8 cellular contexts compared by ENCODE assay signal in genomic region chr18:24138884-24139616, GRCh38. TPM values are rescaled to one million over a fixed set of nuclear protein-coding genes. Genes with fewer than 3 reads are reported as not detected.
DNase-seq lines count a peak whose midpoint lies in the region; ATAC-seq and TF ChIP-seq lines count a peak whose summit lies in the region.

CABYR (plus strand) TSS chr18:24139062; CDS start chr18:24143115, 4,053 bp downstream.

- 2 to 5% (median 3%) methylated on average over 21 to 59 of the region's 59 CpGs for WGBS in adrenal gland, 4 donors
- 6% methylated on average over 59 of the region's 59 CpGs for WGBS in thymus

- no peaks in the 10 kb centered on the region for H3K79me2 ChIP-seq in parathyroid adenoma

- H3K9ac ChIP-seq in parathyroid adenoma = no peak within 1 kb of the TSS

- H3K27ac ChIP-seq in adrenal gland = peak within 1 kb of the TSS in 4 of 5 donors; percentile 7 to 88 (median 68)
- no peak within 1 kb of the TSS for H3K27ac ChIP-seq in parathyroid adenoma
- H3K27ac ChIP-seq in thymus (ENCODE audit: low read depth) = peak within 1 kb of the TSS; percentile 42

- TF ChIP-seq CTCF in adrenal gland (IDR thresholded peaks at IDR 0.05) (no peak), parathyroid adenoma (IDR thresholded peaks at IDR 0.05) (no peak)

- H3K4me2 ChIP-seq in parathyroid adenoma (ENCODE audit: low read length) = peak within 1 kb of the TSS; percentile 73

- ATAC-seq in GM19463 (IDR thresholded peaks at IDR 0.05; ENCODE audit: unreplicated experiment) (peak; percentile 98), SK-N-SH treated with all-trans-retinoic acid at 6 μM for 48 hours (peak; percentile 94)

- no peaks in the 10 kb centered on the region for H3K9me3 ChIP-seq in adrenal gland (replicated peaks in 1 of 3)
- no peaks in the 10 kb centered on the region for H3K9me3 ChIP-seq in parathyroid adenoma (ENCODE audit: control insufficient read depth, low read length)
- no peaks in the 10 kb centered on the region for H3K9me3 ChIP-seq in thymus (ENCODE audit: control insufficient read depth)

- H3K27me3 ChIP-seq in adrenal gland (no peaks in the 10 kb centered on the region), parathyroid adenoma (ENCODE audit: control insufficient read depth, insufficient read depth, low read length) (no peaks in the 10 kb centered on the region), thymus (ENCODE audit: control insufficient read depth, insufficient read depth) (no peaks in the 10 kb centered on the region)

- TF ChIP-seq POLR2A in adrenal gland (IDR thresholded peaks at IDR 0.05) = peak; percentile 79 to 87

- H3K36me3 ChIP-seq in adrenal gland (replicated peaks in 1 of 2) (no peaks in the 10 kb centered on the region), parathyroid adenoma (ENCODE audit: control insufficient read depth, insufficient read depth, low read length) (no peaks in the 10 kb centered on the region), thymus (ENCODE audit: control insufficient read depth, insufficient read depth) (no peaks in the 10 kb centered on the region)

- DNase-seq in COLO668 (lab: John Stamatoyannopoulos, UW; ENCODE audit: unreplicated experiment) (peak; percentile 82), HS-5 (ENCODE audit: low read depth) (peak; percentile 54), adrenal gland (peak; percentile 74 to 93 (median 87)), cardiac septum (ENCODE audit: low spot score) (peak; percentile 83)

- peak within 1 kb of the TSS; percentile 90 for H2AFZ ChIP-seq in parathyroid adenoma

- H3K4me3 ChIP-seq in adrenal gland = peak within 1 kb of the TSS in 2 of 4 donors; percentile 73 to 85
- H3K4me3 ChIP-seq in parathyroid adenoma (ENCODE audit: low read depth, low read length) = peak within 1 kb of the TSS; percentile 42
- H3K4me3 ChIP-seq in thymus (ENCODE audit: low read length) = peak within 1 kb of the TSS; percentile 49

- H3K4me1 ChIP-seq in adrenal gland (replicated peaks in 1 of 2) (peaks cover 0 to 6% of the 10 kb centered on the region in 2 donors), parathyroid adenoma (no peaks in the 10 kb centered on the region), thymus (ENCODE audit: control insufficient read depth, insufficient read depth, low read length) (peaks cover 11% of the 10 kb centered on the region)

- intact Hi-C loops in adrenal gland (cut with DNase I) (no loop called here), cardiac septum (cut with DNase I) (no loop called here)

TF ChIP-seq in SK-N-SH treated with all-trans-retinoic acid at 6 μM for 48 hours, 23 proteins besides CTCF, POLR2A, EP300 and RAD21:
- TF ChIP-seq PATZ1 (CRISPR knock-in tag; IDR thresholded peaks at IDR 0.05; ENCODE audit: borderline replicate concordance) = no peak
- 0 out of 2 replicates have a peak, but pooled peaks have one; percentile 11 for TF ChIP-seq CSDC2 (CRISPR knock-in tag; IDR thresholded peaks at IDR 0.05)
- peak; percentile 62; the same call in 1 of the 2 replicates for TF ChIP-seq TOX (CRISPR knock-in tag; IDR thresholded peaks at IDR 0.05; ENCODE audit: borderline replicate concordance)
- no peak for TF ChIP-seq CSRNP3 (CRISPR knock-in tag; IDR thresholded peaks at IDR 0.05)
- no peak for TF ChIP-seq ZNF70 (CRISPR knock-in tag; IDR thresholded peaks at IDR 0.05)
- TF ChIP-seq ZC3H10 (CRISPR knock-in tag; IDR thresholded peaks at IDR 0.05) = peak; percentile 68; the same call in 1 of the 2 replicates
- TF ChIP-seq ZNF8 (CRISPR knock-in tag; IDR thresholded peaks at IDR 0.05) = no peak
- peak; percentile 66; the same call in 1 of the 2 replicates for TF ChIP-seq GLIS3 (CRISPR knock-in tag; IDR thresholded peaks at IDR 0.05)
- TF ChIP-seq RARB (CRISPR knock-in tag; IDR thresholded peaks at IDR 0.05) = no peak
- 0 out of 2 replicates have a peak, but pooled peaks have one; percentile 10 for TF ChIP-seq ESRRG (CRISPR knock-in tag; IDR thresholded peaks at IDR 0.05)

RNA-seq across cellular contexts. Expression of gene CABYR, which starts in this region (rescaled TPM):
- total RNA-seq in adrenal gland (1 to 10 TPM; 1.1 to 9.6 (median 4.4) TPM), cardiac septum (0.59 TPM)
- polyA plus RNA-seq in adrenal gland (1 to 10 TPM; 3.2 to 4.7 (median 3.2) TPM), thymus (3.5 TPM)

Comparison
In these comparisons a context has a peak if more than half of its experiments do, and no peak if none do; other contexts are left out.
1. Peak in DNase-seq in cardiac septum; RNA of the gene not detected or under 1 TPM.